Comparison of ENCODE assay signal across 8 cellular contexts in genomic region chr1:201882665-201883132, GRCh38. TPM values are rescaled to one million over a fixed set of nuclear protein-coding genes. Genes with fewer than 3 reads are reported as not detected.
DNase-seq lines count a peak whose midpoint lies in the region; ATAC-seq and TF ChIP-seq lines count a peak whose summit lies in the region.

No MANE protein-coding gene starts in this region.

- no peak overlapping the region for H3K4me3 Mint-ChIP-seq in T-helper 17 cell

- H3K36me3 Mint-ChIP-seq in T-helper 17 cell (ENCODE audit: low read depth), result no peaks in the 10 kb centered on the region

- H3K4me3 ChIP-seq in right atrium auricular region, result no peak overlapping the region

- H3K9me3 ChIP-seq in T-helper 17 cell (ENCODE audit: control insufficient read depth, low read length, poor library complexity, severe bottlenecking) (no peaks in the 10 kb centered on the region), right atrium auricular region (no peaks in the 10 kb centered on the region)

- ATAC-seq in HG03103 (IDR thresholded peaks at IDR 0.05; ENCODE audit: low read depth, unreplicated experiment) (peak; percentile 60), T-helper 17 cell (peak; percentile 71), HG03439 (IDR thresholded peaks at IDR 0.05; ENCODE audit: unreplicated experiment) (no peak), GM21381 (IDR thresholded peaks at IDR 0.05; ENCODE audit: unreplicated experiment) (no peak)

- TF ChIP-seq CTCF in GM10248 (IDR thresholded peaks at IDR 0.05; ENCODE audit: control extremely low read depth, extremely low read depth, low read depth, missing control alignments) (no peak), right atrium auricular region (IDR thresholded peaks at IDR 0.05) (no peak)

- peaks cover 8% of the 10 kb centered on the region for H3K4me1 Mint-ChIP-seq in T-helper 17 cell

- POLR2A ChIA-PET in GM10248 (lab: Yijun Ruan, JAX), result no interaction called here

- H3K27ac Mint-ChIP-seq in T-helper 17 cell, result no peak overlapping the region

- no peaks in the 10 kb centered on the region for H3K27me3 ChIP-seq in right atrium auricular region

- H3K4me1 ChIP-seq in right atrium auricular region, result peaks cover 0 to 56% of the 10 kb centered on the region in 2 donors

- peaks cover 17% of the 10 kb centered on the region for H3K27me3 Mint-ChIP-seq in T-helper 17 cell

- peak overlapping the region; percentile 80 to 89 for H3K27ac ChIP-seq in right atrium auricular region

- no peaks in the 10 kb centered on the region for H3K36me3 ChIP-seq in right atrium auricular region

- CTCF ChIA-PET in GM10248 (lab: Yijun Ruan, JAX), result interaction anchor here (0.9 to 11.2 kb wide), 5 partner anchors 8 to 253 kb away, joined by 4 to 174 read pairs (median 6); partner anchors contain the start of gene SHISA4

- DNase-seq in GM10248 (ENCODE audit: extremely low spot score), result peak; percentile 39
- DNase-seq in T-helper 17 cell, result no peak
- no peak for DNase-seq in right atrium auricular region (ENCODE audit: low spot score)
- no peak for DNase-seq in stimulated activated naive CD4-positive, alpha-beta T cell (lab: John Stamatoyannopoulos, UW)
- no peak for DNase-seq in DMS114 treated with DMSO at 0.1 percent for 48 hours (lab: John Stamatoyannopoulos, UW; ENCODE audit: unreplicated experiment)

RNA-seq across cellular contexts. Expression of gene SHISA4, which starts 6.0 kb away (rescaled TPM):
- under 1 TPM; 0.37 to 0.63 TPM for total RNA-seq in T-helper 17 cell
- total RNA-seq in right atrium auricular region, result 100 to 1,000 TPM in 1 of 2 donors, 10 to 100 TPM in 1; 74.2 to 176 TPM

RNA-seq across cellular contexts. Expression of gene IPO9, which starts 53.7 kb away (rescaled TPM):
- 10 to 100 TPM; 24.0 to 29.3 TPM for total RNA-seq in T-helper 17 cell
- total RNA-seq in right atrium auricular region, result 10 to 100 TPM; 10.7 to 15.6 TPM

Comparison
In these comparisons a context has a peak if more than half of its experiments do, and no peak if none do; other contexts are left out.
1. ATAC-seq: peak in HG03103 (single experiment) and T-helper 17 cell (single experiment); none in HG03439 (single experiment) and GM21381 (single experiment).
2. RNA of gene SHISA4, which starts 6.0 kb away (total RNA-seq): 74.2 to 176 TPM in right atrium auricular region; 0.37 to 0.63 TPM in T-helper 17 cell; every median in the first group is over 10 times any median in the second.